10 cellular contexts compared by ENCODE assay signal in the genomic region with DNA sequence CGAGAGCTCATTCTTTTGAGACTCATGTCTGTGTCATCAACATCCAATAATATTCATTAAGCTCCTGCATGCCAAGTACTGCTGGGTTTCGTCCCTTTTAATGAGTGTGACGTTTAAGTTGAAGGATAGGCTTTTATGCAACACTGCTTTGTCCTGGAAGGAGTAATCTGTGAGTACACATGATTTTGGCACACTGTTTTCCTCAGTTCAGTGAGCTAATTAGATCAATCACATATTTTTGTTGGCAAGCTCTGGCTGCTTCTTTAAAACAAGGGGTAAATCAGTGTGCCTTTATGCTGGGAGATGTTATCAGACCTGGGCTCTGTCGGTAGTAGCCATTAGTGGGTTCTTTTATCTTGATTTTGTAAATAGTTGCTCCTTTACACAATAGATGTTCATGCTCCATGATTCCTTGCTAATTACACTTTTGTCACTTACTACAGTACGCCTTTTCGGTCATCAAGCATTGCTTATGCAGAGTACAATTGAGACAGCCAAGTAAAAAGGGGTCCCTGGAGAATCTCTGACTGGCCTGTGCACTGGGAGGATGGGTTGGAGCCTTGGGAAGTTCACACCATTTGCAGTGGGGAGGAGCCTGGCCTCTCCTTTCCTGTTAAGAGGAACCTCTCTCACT.
DNase-seq lines count a peak whose midpoint lies in the region; ATAC-seq, FAIRE-seq and TF ChIP-seq lines count a peak whose summit lies in the region.
"Had no signal": no experiment of that assay in that cellular context is flagged by ENCODE, and none has a peak within 500 bp of the region (broad histone marks: within the 10 kb centered on the region; RNA-seq: fewer than 3 reads in every experiment).

No MANE protein-coding gene starts in this region.

- TF ChIP-seq EP300 in gastroesophageal sphincter (IDR thresholded peaks at IDR 0.05) (no peak), HepG2 (IDR thresholded peaks at IDR 0.05; ENCODE audit: low read depth in 2 of 2, low read length in 2 of 2) (no peak), HepG2 (CRISPR knock-in tag; IDR thresholded peaks at IDR 0.05; ENCODE audit: borderline replicate concordance) (no peak)

- H3K4ac ChIP-seq in mesendoderm (ENCODE audit: low read depth, low read length), result no peak overlapping the region

- H3K4me3 ChIP-seq in body of pancreas, result no peak overlapping the region
- H3K4me3 ChIP-seq in mesendoderm (ENCODE audit: low read length), result no peak overlapping the region
- H3K4me3 ChIP-seq in gastroesophageal sphincter, result no peak overlapping the region
- H3K4me3 ChIP-seq in effector memory CD4-positive, alpha-beta T cell (ENCODE audit: insufficient read depth, low read depth, low read length, poor library complexity, severe bottlenecking), result no peak overlapping the region
- H3K4me3 ChIP-seq in HepG2 (replicated peaks in 1 of 3; ENCODE audit: insufficient read depth in 1 of 3, low read depth in 2 of 3, low read length in 3 of 3), result no peak overlapping the region

- H3K36me3 ChIP-seq in body of pancreas (replicated peaks in 1 of 2; ENCODE audit: insufficient read depth in 1 of 2, low read depth in 2 of 2) (no peaks in the 10 kb centered on the region), mesendoderm (ENCODE audit: control insufficient read depth, insufficient read depth, low read length) (no peaks in the 10 kb centered on the region), gastroesophageal sphincter (no peaks in the 10 kb centered on the region), HepG2 (replicated peaks in 1 of 2; ENCODE audit: control insufficient read depth in 1 of 2, insufficient read depth in 2 of 2, low read length in 2 of 2) (no peaks in the 10 kb centered on the region)
- H3K36me3 ChIP-seq in effector memory CD4-positive, alpha-beta T cell (ENCODE audit: control insufficient read depth, insufficient read depth, low read length), result no peaks in the 10 kb centered on the region

- BruUV-seq in HepG2 (replicated peaks; lab: Mats Ljungman, UMichigan), result no TSS peak

- H3K79me2 ChIP-seq in mesendoderm (ENCODE audit: control insufficient read depth, insufficient read depth, low read length), result no peaks in the 10 kb centered on the region
- H3K79me2 ChIP-seq in HepG2 (ENCODE audit: insufficient read depth, low read length), result no peaks in the 10 kb centered on the region

- no peak overlapping the region for H3K4me2 ChIP-seq in mesendoderm (ENCODE audit: low read length)
- H3K4me2 ChIP-seq in HepG2 (ENCODE audit: low read depth, low read length), result no peak overlapping the region

- DNase-seq in AG20443 (ENCODE audit: low spot score), result peak; percentile 50
- peak; percentile 86 for DNase-seq in NCI-H1105 (lab: John Stamatoyannopoulos, UW)
- DNase-seq in body of pancreas, result peak in 1 of 4 donors; percentile 6
- DNase-seq in mesendoderm, result peak; percentile 78
- DNase-seq in SW480 (ENCODE audit: low spot score), result no peak
- no peak for DNase-seq in effector memory CD4-positive, alpha-beta T cell
- no peak for DNase-seq in HepG2 (ENCODE audit: low spot score)
- DNase-seq: CD4-positive, CD25-positive, alpha-beta regulatory T cell; NK-92 treated with Interleukin-12 subunit alpha and Interleukin-12 subunit beta, amount 100 ng/mL, for 24 hours had no signal

- POLR2A ChIA-PET in HepG2 (lab: Yijun Ruan, JAX), result no interaction called here

- H3K56ac ChIP-seq in mesendoderm (ENCODE audit: low read length), result no peak overlapping the region

- H3K79me1 ChIP-seq in mesendoderm (ENCODE audit: low read length), result no peaks in the 10 kb centered on the region

- H3K27me3 ChIP-seq in body of pancreas, result no peaks in the 10 kb centered on the region
- no peaks in the 10 kb centered on the region for H3K27me3 ChIP-seq in mesendoderm (ENCODE audit: insufficient read depth, low read length, poor library complexity)
- H3K27me3 ChIP-seq in gastroesophageal sphincter, result no peaks in the 10 kb centered on the region
- peaks cover 4% of the 10 kb centered on the region for H3K27me3 ChIP-seq in effector memory CD4-positive, alpha-beta T cell (replicated peaks; ENCODE audit: control insufficient read depth, insufficient read depth, low read length, poor library complexity, severe bottlenecking)
- H3K27me3 ChIP-seq in HepG2 (ENCODE audit: control insufficient read depth in 1 of 2, insufficient read depth in 2 of 2, low read length in 2 of 2), result no peaks in the 10 kb centered on the region

- TF ChIP-seq RAD21 in HepG2 (CRISPR knock-in tag; IDR thresholded peaks at IDR 0.05), result no peak

- H2AK5ac ChIP-seq in mesendoderm (ENCODE audit: low read length), result no peak overlapping the region

- H3K9ac ChIP-seq in mesendoderm (ENCODE audit: low read length) (no peak overlapping the region), HepG2 (ENCODE audit: insufficient read depth, low read depth, low read length) (no peak overlapping the region)

- no peak for FAIRE-seq in HepG2 (lab: Jason Lieb, UNC)

- H3K4me1 ChIP-seq in body of pancreas (peaks cover 16% of the 10 kb centered on the region), mesendoderm (ENCODE audit: control insufficient read depth, low read depth, low read length) (peaks cover 10% of the 10 kb centered on the region), gastroesophageal sphincter (peaks cover 0 to 14% (median 0%) of the 10 kb centered on the region in 3 donors), HepG2 (ENCODE audit: insufficient read depth, low read length) (no peaks in the 10 kb centered on the region)
- no peaks in the 10 kb centered on the region for H3K4me1 ChIP-seq in effector memory CD4-positive, alpha-beta T cell (ENCODE audit: control insufficient read depth, insufficient read depth, low read length, poor library complexity, severe bottlenecking)

- ATAC-seq in body of pancreas (peak; percentile 40), gastroesophageal sphincter (no peak), HepG2 (no peak)

- CTCF ChIA-PET in HepG2 (lab: Yijun Ruan, JAX; ENCODE audit: low intra/inter-chr PET ratio, low total read pairs), result no interaction called here

- TF ChIP-seq POLR2A in body of pancreas (IDR thresholded peaks at IDR 0.05) (no peak), gastroesophageal sphincter (IDR thresholded peaks at IDR 0.05) (no peak), HepG2 (IDR thresholded peaks at IDR 0.05; ENCODE audit: insufficient read depth in 1 of 2, low read depth in 2 of 2, low read length in 2 of 2) (no peak)

- H3K27ac ChIP-seq in body of pancreas, result peak overlapping the region in 1 of 4 donors; percentile 30
- no peak overlapping the region for H3K27ac ChIP-seq in mesendoderm (ENCODE audit: low read depth, low read length)
- no peak overlapping the region for H3K27ac ChIP-seq in gastroesophageal sphincter
- H3K27ac ChIP-seq in effector memory CD4-positive, alpha-beta T cell (ENCODE audit: insufficient read depth, low read length, poor library complexity, severe bottlenecking), result no peak overlapping the region
- no peak overlapping the region for H3K27ac ChIP-seq in HepG2 (ENCODE audit: extremely low read length, insufficient read depth, low read length)

- H2AFZ ChIP-seq in HepG2 (ENCODE audit: low read length), result no peak overlapping the region

- WGBS in body of pancreas, 2 donors, result 34 to 38% methylated on average over 6 of the region's 6 CpGs
- WGBS in mesendoderm (ENCODE audit: extremely low coverage, insufficient coverage, low lambda C conversion rate), result no CpG with 5 or more reads among the region's 6 CpGs
- 24 to 32% methylated on average over 4 to 6 of the region's 6 CpGs for WGBS in gastroesophageal sphincter (ENCODE audit: low coverage in 1 of 2), 2 donors
- WGBS in HepG2 (ENCODE audit: low lambda C conversion rate), result 65% methylated on average over 6 of the region's 6 CpGs

- no peaks in the 10 kb centered on the region for H4K20me1 ChIP-seq in HepG2 (ENCODE audit: insufficient read depth, low read length)

- H2BK120ac ChIP-seq in mesendoderm (ENCODE audit: low read depth, low read length), result no peak overlapping the region

- H2BK5ac ChIP-seq in mesendoderm (ENCODE audit: low read length), result no peak overlapping the region

- intact Hi-C loops in body of pancreas (cut with DNase I), result no loop called here
- intact Hi-C loops in HepG2 (cut with micrococcal nuclease; ENCODE audit: unreplicated experiment), result no loop called here

- in situ Hi-C loops in HepG2 (cut with HindIII; ENCODE audit: extremely low pct_ligation_motif_present, low pct_unique_long_range_greater_than_20kb), result no loop called here

- no peak overlapping the region for H4K5ac ChIP-seq in mesendoderm (ENCODE audit: low read length)

- no peak overlapping the region for H4K8ac ChIP-seq in mesendoderm (ENCODE audit: low read depth, low read length)

- TF ChIP-seq CTCF in body of pancreas (IDR thresholded peaks at IDR 0.05) (no peak), gastroesophageal sphincter (IDR thresholded peaks at IDR 0.05) (no peak), HepG2 (CRISPR knock-in tag; IDR thresholded peaks at IDR 0.05) (no peak)

- no peak overlapping the region for H3K18ac ChIP-seq in mesendoderm (ENCODE audit: low read length)

- no peak overlapping the region for H3K23ac ChIP-seq in mesendoderm (ENCODE audit: low read length)

- H3K9me3 ChIP-seq in body of pancreas (no peaks in the 10 kb centered on the region), gastroesophageal sphincter (no peaks in the 10 kb centered on the region), HepG2 (ENCODE audit: low read length) (no peaks in the 10 kb centered on the region)
- no peaks in the 10 kb centered on the region for H3K9me3 ChIP-seq in effector memory CD4-positive, alpha-beta T cell (ENCODE audit: control insufficient read depth, low read length)

- H2BK15ac ChIP-seq in mesendoderm (replicated peaks; ENCODE audit: low read depth), result no peak overlapping the region

TF ChIP-seq in HepG2, 621 proteins besides CTCF, POLR2A, EP300 and RAD21 (continues in another document):
- TF ChIP-seq ZNF432 (CRISPR knock-in tag; IDR thresholded peaks at IDR 0.05; ENCODE audit: borderline replicate concordance) (no peak), ZNF749 (CRISPR knock-in tag; IDR thresholded peaks at IDR 0.05; ENCODE audit: borderline replicate concordance) (no peak), RARA (CRISPR knock-in tag; IDR thresholded peaks at IDR 0.05) (no peak)
- TF ChIP-seq, protein P1, sequence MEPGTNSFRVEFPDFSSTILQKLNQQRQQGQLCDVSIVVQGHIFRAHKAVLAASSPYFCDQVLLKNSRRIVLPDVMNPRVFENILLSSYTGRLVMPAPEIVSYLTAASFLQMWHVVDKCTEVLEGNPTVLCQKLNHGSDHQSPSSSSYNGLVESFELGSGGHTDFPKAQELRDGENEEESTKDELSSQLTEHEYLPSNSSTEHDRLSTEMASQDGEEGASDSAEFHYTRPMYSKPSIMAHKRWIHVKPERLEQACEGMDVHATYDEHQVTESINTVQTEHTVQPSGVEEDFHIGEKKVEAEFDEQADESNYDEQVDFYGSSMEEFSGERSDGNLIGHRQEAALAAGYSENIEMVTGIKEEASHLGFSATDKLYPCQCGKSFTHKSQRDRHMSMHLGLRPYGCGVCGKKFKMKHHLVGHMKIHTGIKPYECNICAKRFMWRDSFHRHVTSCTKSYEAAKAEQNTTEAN (CRISPR knock-in tag; conservative IDR thresholded peaks at IDR 0.05), result no peak

Comparison
In these comparisons a context has a peak if more than half of its experiments do, and no peak if none do; other contexts are left out.
1. DNase-seq: peak in AG20443 (single experiment), NCI-H1105 (single experiment) and mesendoderm (single experiment); none in SW480 (single experiment), effector memory CD4-positive, alpha-beta T cell (0 of 3) and HepG2 (single experiment).